9 cellular contexts compared by ENCODE assay signal in the genomic region with DNA sequence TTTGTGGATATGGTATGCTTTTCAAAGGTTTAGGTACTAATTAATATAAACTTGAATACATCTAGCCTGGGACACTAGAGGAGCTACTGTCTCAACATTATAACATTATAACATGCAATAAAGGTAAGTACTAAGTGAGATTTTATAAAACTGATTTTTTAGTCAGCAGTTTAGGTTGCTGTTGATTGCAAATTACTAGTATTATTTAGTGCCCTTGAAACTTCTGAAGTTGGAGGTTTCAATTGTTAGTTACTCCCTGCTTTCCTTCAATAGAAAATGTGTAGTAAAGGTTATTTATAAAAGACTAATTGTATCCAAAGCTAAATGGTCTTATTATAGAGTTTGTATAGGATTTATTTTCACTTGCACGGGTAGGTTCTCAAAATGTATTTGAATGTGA.
"Had no signal": no experiment of that assay in that cellular context is flagged by ENCODE, and none has a peak within 500 bp of the region (broad histone marks: within the 10 kb centered on the region; RNA-seq: fewer than 3 reads in every experiment).

No MANE protein-coding gene starts in this region.

- DNase-seq: GM23248, GOT3, H7, Karpas-422, KBM-7 had no signal

- H3K4me3 ChIP-seq: GM23248, HAP-1 had no signal

- H3K4me2 ChIP-seq: KMS-11 had no signal

- ATAC-seq: HCT116 had no signal

- H3K9me3 ChIP-seq: HAP-1 had no signal

- H3K9ac ChIP-seq: GM23248, KMS-11 had no signal

- H3K27ac ChIP-seq: GM23248, KMS-11 had no signal

- FAIRE-seq: HTR-8/SVneo had no signal

- H3K36me3 ChIP-seq: HAP-1 had no signal

- H2AFZ ChIP-seq: GM23248 had no signal
